ENCODE assay signal across 14 cellular contexts in the genomic region with DNA sequence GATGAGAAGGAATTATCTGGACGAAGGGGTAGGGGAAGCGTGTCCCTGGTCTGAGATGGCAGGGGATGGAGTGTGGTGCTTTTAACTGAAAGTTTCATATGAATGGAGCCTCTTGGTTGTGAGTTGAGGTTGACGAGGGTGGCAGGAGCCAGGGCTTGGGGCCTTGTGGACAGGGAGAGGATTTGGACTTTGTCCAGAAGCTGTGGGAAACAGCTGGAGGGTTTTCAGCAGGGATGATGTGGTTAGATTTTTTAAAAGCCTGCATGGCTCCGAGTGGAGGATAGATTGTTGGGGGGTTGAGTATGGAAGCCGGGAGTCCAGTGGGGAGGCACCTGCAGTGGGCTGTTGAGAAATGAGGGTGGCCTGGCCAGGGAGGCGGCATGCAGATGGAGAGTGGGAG. TPM values are rescaled to one million over a fixed set of nuclear protein-coding genes. Genes with fewer than 3 reads are reported as not detected.
DNase-seq lines count a peak whose midpoint lies in the region; ATAC-seq and TF ChIP-seq lines count a peak whose summit lies in the region.
"Had no signal": no experiment of that assay in that cellular context is flagged by ENCODE, and none has a peak within 500 bp of the region (broad histone marks: within the 10 kb centered on the region; RNA-seq: fewer than 3 reads in every experiment).

No MANE protein-coding gene starts in this region.

- no peak overlapping the region for H2AFZ ChIP-seq in neural progenitor cell (replicated peaks)

- H3K4me3 Mint-ChIP-seq in activated CD4-positive, alpha-beta T cell treated with anti-CD3 and anti-CD28 coated beads, Interleukin-2, amount 10 ng/mL, durations not matched to agents 7 days and 5 days = peak overlapping the region; percentile 1
- H3K4me3 Mint-ChIP-seq in neural progenitor cell = peak overlapping the region; percentile 7

- no peak overlapping the region for H3K4me2 ChIP-seq in neural progenitor cell

- no peaks in the 10 kb centered on the region for H3K36me3 Mint-ChIP-seq in activated CD4-positive, alpha-beta T cell treated with anti-CD3 and anti-CD28 coated beads, Interleukin-2, amount 10 ng/mL, durations not matched to agents 7 days and 5 days (ENCODE audit: low read depth)
- no peaks in the 10 kb centered on the region for H3K36me3 Mint-ChIP-seq in neural progenitor cell

- CTCF ChIA-PET in activated CD4-positive, alpha-beta T cell treated with anti-CD3 and anti-CD28 coated beads, Interleukin-2, amount 10 ng/mL, durations not matched to agents 7 days and 5 days (lab: Charles Lee) = interaction anchor here (1.0 kb wide), 1 partner anchor 13 kb away, joined by 3 read pairs; no protein-coding TSS in a partner anchor

- peaks cover 34% of the 10 kb centered on the region for H3K4me1 Mint-ChIP-seq in activated CD4-positive, alpha-beta T cell treated with anti-CD3 and anti-CD28 coated beads, Interleukin-2, amount 10 ng/mL, durations not matched to agents 7 days and 5 days
- H3K4me1 Mint-ChIP-seq in neural progenitor cell = peaks cover 25% of the 10 kb centered on the region

- no peaks in the 10 kb centered on the region for H4K20me1 ChIP-seq in neural progenitor cell (ENCODE audit: low read depth)

- no peaks in the 10 kb centered on the region for H3K9me3 ChIP-seq in neural progenitor cell (ENCODE audit: low read depth)
- H3K9me3 ChIP-seq: ascending aorta, pancreas had no signal

- ATAC-seq in GM21786 (IDR thresholded peaks at IDR 0.05; ENCODE audit: unreplicated experiment) = no peak
- ATAC-seq: foreskin keratinocyte had no signal

- peaks cover 3% of the 10 kb centered on the region for H3K27me3 Mint-ChIP-seq in activated CD4-positive, alpha-beta T cell treated with anti-CD3 and anti-CD28 coated beads, Interleukin-2, amount 10 ng/mL, durations not matched to agents 7 days and 5 days
- H3K27me3 Mint-ChIP-seq in neural progenitor cell (ENCODE audit: insufficient read depth, low read depth) = peaks cover 8% of the 10 kb centered on the region

- H3K4me3 ChIP-seq in astrocyte of the spinal cord (ENCODE audit: low read depth, low read length) (no peak overlapping the region), neural progenitor cell (no peak overlapping the region)
- H3K4me3 ChIP-seq: ascending aorta, pancreas had no signal

- DNase-seq in activated CD4-positive, alpha-beta T cell treated with anti-CD3 and anti-CD28 coated beads, Interleukin-2, amount 10 ng/mL, durations not matched to agents 7 days and 5 days = no peak
- no peak for DNase-seq in activated CD4-positive, alpha-beta T cell treated with anti-CD3 and anti-CD28 coated beads for 4 hours
- DNase-seq in RPMI7951 (ENCODE audit: low read depth) = peak; percentile 51
- peak; percentile 15 for DNase-seq in astrocyte of the spinal cord (ENCODE audit: low read depth, low spot score)
- DNase-seq in neural progenitor cell (ENCODE audit: low spot score) = no peak
- DNase-seq in CD1c-positive myeloid dendritic cell (ENCODE audit: extremely low spot score) = no peak
- no peak for DNase-seq in GM19240 (ENCODE audit: insufficient read length, low spot score)
- DNase-seq: ACHN, foreskin keratinocyte, HCEC 1CT, NCI-H1930 had no signal

- no peaks in the 10 kb centered on the region for H3K79me2 ChIP-seq in neural progenitor cell (ENCODE audit: low read depth)

- H3K27ac Mint-ChIP-seq in activated CD4-positive, alpha-beta T cell treated with anti-CD3 and anti-CD28 coated beads, Interleukin-2, amount 10 ng/mL, durations not matched to agents 7 days and 5 days = peak overlapping the region; percentile 42
- no peak overlapping the region for H3K27ac Mint-ChIP-seq in neural progenitor cell

- no peak overlapping the region for H3K27ac ChIP-seq in neural progenitor cell
- H3K27ac ChIP-seq: ascending aorta, foreskin keratinocyte, pancreas had no signal

- TF ChIP-seq CTCF in astrocyte of the spinal cord (IDR thresholded peaks at IDR 0.05; ENCODE audit: low read depth, low read length) (no peak), neural progenitor cell (IDR thresholded peaks at IDR 0.05) (no peak)

- H3K27me3 ChIP-seq in neural progenitor cell = no peaks in the 10 kb centered on the region
- H3K27me3 ChIP-seq: ascending aorta, pancreas had no signal

- H3K36me3 ChIP-seq in neural progenitor cell = no peaks in the 10 kb centered on the region
- H3K36me3 ChIP-seq: ascending aorta, pancreas had no signal

- peaks cover 11% of the 10 kb centered on the region for H3F3A ChIP-seq in neural progenitor cell (ENCODE audit: low read depth)

- in situ Hi-C loops in astrocyte of the spinal cord (cut with HindIII; ENCODE audit: low sequenced_read_pairs) = no loop called here

- peaks cover 23% of the 10 kb centered on the region for H3K4me1 ChIP-seq in neural progenitor cell
- H3K4me1 ChIP-seq: foreskin keratinocyte, pancreas had no signal

- H3K9ac ChIP-seq in neural progenitor cell = no peak overlapping the region

- H3K9me3 Mint-ChIP-seq in activated CD4-positive, alpha-beta T cell treated with anti-CD3 and anti-CD28 coated beads, Interleukin-2, amount 10 ng/mL, durations not matched to agents 7 days and 5 days = no peaks in the 10 kb centered on the region
- no peaks in the 10 kb centered on the region for H3K9me3 Mint-ChIP-seq in neural progenitor cell

- POLR2A ChIA-PET in activated CD4-positive, alpha-beta T cell treated with anti-CD3 and anti-CD28 coated beads, Interleukin-2, amount 10 ng/mL, durations not matched to agents 7 days and 5 days (lab: Charles Lee) = no interaction called here

RNA-seq across cellular contexts. Expression of gene MYO7A, which starts 24.8 kb away (rescaled TPM):
- total RNA-seq in activated CD4-positive, alpha-beta T cell treated with anti-CD3 and anti-CD28 coated beads, Interleukin-2, amount 10 ng/mL, durations not matched to agents 7 days and 5 days = under 1 TPM; 0.07 to 0.15 TPM
- 0.29 and 0.36 TPM in 2 replicates for total RNA-seq in RPMI7951 (2014; rRNA removed; shearing (Covaris generic))
- total RNA-seq in neural progenitor cell (ENCODE audit: low replicate concordance) = 0.97 and 2.7 TPM in 2 replicates

RNA-seq across cellular contexts. Expression of gene OMP, which starts 50.2 kb away (rescaled TPM):
- not detected for total RNA-seq in activated CD4-positive, alpha-beta T cell treated with anti-CD3 and anti-CD28 coated beads, Interleukin-2, amount 10 ng/mL, durations not matched to agents 7 days and 5 days
- total RNA-seq in RPMI7951 (2014; rRNA removed; shearing (Covaris generic)) = not detected in 2 replicates
- total RNA-seq in neural progenitor cell (ENCODE audit: low replicate concordance) = not detected in 2 replicates
- total RNA-seq: ascending aorta, foreskin keratinocyte had no signal

Comparison
In these comparisons a context has a peak if more than half of its experiments do, and no peak if none do; other contexts are left out.
1. DNase-seq: peak in RPMI7951 (single experiment) and astrocyte of the spinal cord (single experiment); none in activated CD4-positive, alpha-beta T cell treated with anti-CD3 and anti-CD28 coated beads, Interleukin-2, amount 10 ng/mL, durations not matched to agents 7 days and 5 days (single experiment), activated CD4-positive, alpha-beta T cell treated with anti-CD3 and anti-CD28 coated beads for 4 hours (0 of 2), neural progenitor cell (single experiment), CD1c-positive myeloid dendritic cell (single experiment) and GM19240 (single experiment).